9 cellular contexts compared by ENCODE assay signal in the genomic region with DNA sequence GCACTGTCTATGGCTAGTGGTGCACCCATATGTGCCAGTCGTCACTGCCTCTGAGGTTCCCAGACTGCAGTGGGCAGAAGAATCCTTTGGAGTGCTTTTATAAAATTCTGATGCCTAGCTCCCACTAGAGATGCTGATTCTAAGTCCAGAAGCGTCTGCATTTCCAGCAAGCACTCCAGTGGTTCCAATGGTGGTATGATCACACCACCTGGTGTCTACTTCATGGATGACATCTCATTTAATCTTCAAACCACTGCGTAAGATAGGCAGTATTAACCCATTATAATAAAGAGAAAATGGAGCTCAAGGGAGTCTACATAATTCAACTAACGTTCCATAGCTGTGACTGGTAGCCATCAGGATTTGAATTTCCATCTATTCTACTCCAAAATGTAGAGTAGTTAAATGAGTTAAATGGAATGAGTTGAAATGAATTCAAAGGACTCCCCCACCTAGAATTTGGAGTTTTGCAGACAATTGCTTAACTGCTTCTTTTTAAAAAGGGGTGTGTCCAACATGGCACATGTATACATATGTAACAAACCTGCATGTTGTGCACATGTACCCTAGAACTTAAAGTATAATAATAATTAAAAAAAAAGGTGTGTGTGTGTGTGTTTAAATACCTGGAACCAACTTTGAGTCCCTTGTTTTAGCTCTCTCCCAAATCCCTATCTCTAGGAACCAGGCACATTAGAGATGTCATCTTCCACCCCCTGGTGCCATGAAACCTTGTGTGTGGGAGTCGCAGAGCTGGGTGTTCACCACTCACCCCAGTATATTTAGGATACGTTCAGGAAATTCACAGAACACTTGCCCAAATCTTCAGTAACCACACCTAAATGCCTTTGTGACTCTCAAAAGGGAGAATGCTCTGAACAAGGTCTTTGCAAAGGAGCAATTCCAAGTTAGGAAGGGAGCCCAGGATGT. TPM values are rescaled to one million over a fixed set of nuclear protein-coding genes. Genes with fewer than 3 reads are reported as not detected.
DNase-seq lines count a peak whose midpoint lies in the region; ATAC-seq and TF ChIP-seq lines count a peak whose summit lies in the region.
"Had no signal": no experiment of that assay in that cellular context is flagged by ENCODE, and none has a peak within 500 bp of the region (broad histone marks: within the 10 kb centered on the region; RNA-seq: fewer than 3 reads in every experiment).

No MANE protein-coding gene starts in this region.

- no peak overlapping the region for H3K4me3 ChIP-seq in thyroid gland (replicated peaks in 1 of 3)

- no peak overlapping the region for H3K4me3 Mint-ChIP-seq in activated naive CD8-positive, alpha-beta T cell treated with anti-CD3 and anti-CD28 coated beads, Interleukin-2, amount 50 U/mL, for 24 hours
- H3K4me3 Mint-ChIP-seq in immature natural killer cell = no peak overlapping the region
- H3K4me3 Mint-ChIP-seq: IgD-negative memory B cell had no signal

- TF ChIP-seq CTCF in thyroid gland (IDR thresholded peaks at IDR 0.05) = peak in 4 of 6 experiments; percentile 35 to 59 (median 41)

- peaks cover 2% of the 10 kb centered on the region for H3K36me3 Mint-ChIP-seq in activated naive CD8-positive, alpha-beta T cell treated with anti-CD3 and anti-CD28 coated beads, Interleukin-2, amount 50 U/mL, for 24 hours (ENCODE audit: low read depth)
- peaks cover 0 to 5% (median 3%) of the 10 kb centered on the region in 3 donors for H3K36me3 Mint-ChIP-seq in immature natural killer cell
- H3K36me3 Mint-ChIP-seq: IgD-negative memory B cell had no signal

- H3K4me1 Mint-ChIP-seq in activated naive CD8-positive, alpha-beta T cell treated with anti-CD3 and anti-CD28 coated beads, Interleukin-2, amount 50 U/mL, for 24 hours = peaks cover 5% of the 10 kb centered on the region
- no peaks in the 10 kb centered on the region for H3K4me1 Mint-ChIP-seq in immature natural killer cell

- 50 to 55% methylated on average over 6 of the region's 6 CpGs for WGBS in thyroid gland, 2 donors

- no peak for TF ChIP-seq POLR2A in thyroid gland (IDR thresholded peaks at IDR 0.05)

- H3K9me3 Mint-ChIP-seq in activated naive CD8-positive, alpha-beta T cell treated with anti-CD3 and anti-CD28 coated beads, Interleukin-2, amount 50 U/mL, for 24 hours = peaks cover 6% of the 10 kb centered on the region
- H3K9me3 Mint-ChIP-seq in immature natural killer cell = peaks cover 0 to 4% (median 0%) of the 10 kb centered on the region in 6 donors

- intact Hi-C loops in thyroid gland (cut with DNase I) = no loop called here

- H3K27ac Mint-ChIP-seq in activated naive CD8-positive, alpha-beta T cell treated with anti-CD3 and anti-CD28 coated beads, Interleukin-2, amount 50 U/mL, for 24 hours = no peak overlapping the region
- H3K27ac Mint-ChIP-seq in immature natural killer cell = no peak overlapping the region
- H3K27ac Mint-ChIP-seq: IgD-negative memory B cell had no signal

- no peaks in the 10 kb centered on the region for H3K4me1 ChIP-seq in thyroid gland

- H3K27ac ChIP-seq in thyroid gland = no peak overlapping the region

- no peaks in the 10 kb centered on the region for H3K27me3 ChIP-seq in thyroid gland

- ATAC-seq in activated naive CD8-positive, alpha-beta T cell treated with anti-CD3 and anti-CD28 coated beads, Interleukin-2, amount 50 U/mL, for 24 hours = peak; percentile 57
- ATAC-seq in GM21515 (IDR thresholded peaks at IDR 0.05; ENCODE audit: unreplicated experiment) (no peak), GM18868 (IDR thresholded peaks at IDR 0.05; ENCODE audit: unreplicated experiment) (no peak)

- peak; percentile 73 for DNase-seq in AG20443 (ENCODE audit: low spot score)
- peak; percentile 37 for DNase-seq in GM04503 (ENCODE audit: low read depth)
- peak; percentile 27 for DNase-seq in NCI-H128 (lab: John Stamatoyannopoulos, UW; ENCODE audit: unreplicated experiment)
- no peak for DNase-seq in activated naive CD8-positive, alpha-beta T cell treated with anti-CD3 and anti-CD28 coated beads, Interleukin-2, amount 50 U/mL, for 24 hours
- DNase-seq in immature natural killer cell = peak in 2 of 3 donors; percentile 12 to 44
- peak in 1 of 2 donors; percentile 3 for DNase-seq in thyroid gland

- peaks cover 9% of the 10 kb centered on the region for H3K27me3 Mint-ChIP-seq in activated naive CD8-positive, alpha-beta T cell treated with anti-CD3 and anti-CD28 coated beads, Interleukin-2, amount 50 U/mL, for 24 hours
- H3K27me3 Mint-ChIP-seq in immature natural killer cell (ENCODE audit: low read depth in 3 of 3) = peaks cover 1 to 11% (median 2%) of the 10 kb centered on the region in 3 donors

- H3K36me3 ChIP-seq in thyroid gland = no peaks in the 10 kb centered on the region

- no peaks in the 10 kb centered on the region for H3K9me3 ChIP-seq in thyroid gland

RNA-seq across cellular contexts. Expression of a gene that starts 14.1 kb away (rescaled TPM):
- not detected for polyA plus RNA-seq in immature natural killer cell
- total RNA-seq in thyroid gland = 10 to 100 TPM in 1 of 4 donors, 1 to 10 TPM in 3; 7.5 to 12.1 (median 8.9) TPM
- polyA plus RNA-seq: IgD-negative memory B cell had no signal

RNA-seq across cellular contexts. Expression of a gene that starts 40.6 kb away (rescaled TPM):
- under 1 TPM in 1 of 3 donors, not detected in 2; 0.59 TPM for polyA plus RNA-seq in immature natural killer cell
- 1 to 10 TPM; 3.4 to 6.1 (median 4.5) TPM for total RNA-seq in thyroid gland
- polyA plus RNA-seq: IgD-negative memory B cell had no signal
